8 cellular contexts compared by ENCODE assay signal in the genomic region with DNA sequence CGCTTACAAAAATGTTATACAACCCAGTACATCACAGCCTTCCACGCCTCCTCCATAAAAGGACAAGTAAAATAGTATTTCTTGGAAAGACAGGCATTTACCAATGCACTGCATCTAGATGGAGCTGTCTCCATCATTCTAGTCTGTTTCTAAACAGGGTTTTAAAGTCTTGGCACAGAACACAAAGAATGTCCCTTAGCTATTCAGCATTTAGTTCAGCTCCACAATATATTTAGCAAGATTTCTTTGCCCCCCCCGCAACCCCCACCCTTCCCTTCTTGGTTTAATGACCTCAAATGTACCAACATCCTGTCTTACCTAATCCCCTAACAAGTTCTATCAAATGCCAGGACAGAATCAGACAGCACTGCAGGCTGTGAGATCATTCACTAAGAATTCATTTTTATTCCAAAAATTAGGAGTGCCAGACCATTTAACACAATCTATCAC.
DNase-seq lines count a peak whose midpoint lies in the region; ATAC-seq and TF ChIP-seq lines count a peak whose summit lies in the region.

No MANE protein-coding gene starts in this region.

- no peak for TF ChIP-seq POLR2A in vagina (IDR thresholded peaks at IDR 0.05)

- DNase-seq in AG09309 (ENCODE audit: low read depth) (peak; percentile 92), LNCaP clone FGC (ENCODE audit: low read depth) (no peak), brain microvascular endothelial cell (peak; percentile 35), memory B cell (ENCODE audit: low spot score in 2 of 2) (no peak), vagina (ENCODE audit: extremely low spot score in 2 of 2) (peak in 1 of 2 donors; percentile 95), dermis blood vessel endothelial cell (no peak), GM13976 (ENCODE audit: low spot score) (no peak)

- H3K4me3 ChIP-seq in AG09309 (ENCODE audit: control insufficient read depth, low read depth, low read length) (no peak overlapping the region), LNCaP clone FGC (ENCODE audit: low read depth, low read length) (no peak overlapping the region), brain microvascular endothelial cell (ENCODE audit: low read depth, low read length) (no peak overlapping the region), vagina (no peak overlapping the region)

- no peaks in the 10 kb centered on the region for H3K36me3 ChIP-seq in brain microvascular endothelial cell (replicated peaks)
- no peaks in the 10 kb centered on the region for H3K36me3 ChIP-seq in vagina

- peaks cover 59% of the 10 kb centered on the region for H3K4me1 Mint-ChIP-seq in memory B cell

- H3K27ac Mint-ChIP-seq in memory B cell: no peak overlapping the region

- peak; percentile 48 for TF ChIP-seq CTCF in AG09309 (IDR thresholded peaks at IDR 0.05; ENCODE audit: control insufficient read depth, insufficient read depth, low read depth, low read length, missing control alignments)
- TF ChIP-seq CTCF in LNCaP clone FGC (IDR thresholded peaks at IDR 0.05; ENCODE audit: control insufficient read depth, extremely low read depth, insufficient read depth): peak; percentile 45
- TF ChIP-seq CTCF in brain microvascular endothelial cell (IDR thresholded peaks at IDR 0.05; ENCODE audit: low read depth, low read length, missing control alignments): peak; percentile 52
- peak in 2 of 3 experiments; percentile 17 to 20 for TF ChIP-seq CTCF in vagina (IDR thresholded peaks at IDR 0.05)
- no peak for TF ChIP-seq CTCF in GM13976 (IDR thresholded peaks at IDR 0.05; ENCODE audit: borderline replicate concordance, control extremely low read depth, extremely low read depth, insufficient read depth, missing control alignments)

- intact Hi-C loops in vagina (cut with DNase I): loop anchor here (5.0 to 10.0 kb wide), 2 partner anchors 119 to 197 kb away; a partner anchor contains a TSS

- H3K27me3 ChIP-seq in brain microvascular endothelial cell (replicated peaks) (no peaks in the 10 kb centered on the region), vagina (no peaks in the 10 kb centered on the region)

- H3K9me3 Mint-ChIP-seq in memory B cell: no peaks in the 10 kb centered on the region

- H3K27ac ChIP-seq in brain microvascular endothelial cell (no peak overlapping the region), vagina (peak overlapping the region; percentile 54)

- in situ Hi-C loops in brain microvascular endothelial cell (cut with HindIII; ENCODE audit: low pct_ligation_motif_present, low sequenced_read_pairs): no loop called here
- in situ Hi-C loops in GM13976 (cut with MboI; ENCODE audit: low sequenced_read_pairs, unreplicated experiment): no loop called here

- H3K27me3 Mint-ChIP-seq in memory B cell: no peaks in the 10 kb centered on the region

- H3K9me3 ChIP-seq in vagina: no peaks in the 10 kb centered on the region

- peaks cover 10% of the 10 kb centered on the region for H3K36me3 Mint-ChIP-seq in memory B cell

- ATAC-seq in memory B cell (ENCODE audit: low read depth) (peak; percentile 35), HG03565 (IDR thresholded peaks at IDR 0.05; ENCODE audit: unreplicated experiment) (no peak)

- H3K4me3 Mint-ChIP-seq in memory B cell: no peak overlapping the region

- H3K4me1 ChIP-seq in vagina: peaks cover 20% of the 10 kb centered on the region

Comparison
In these comparisons a context has a peak if more than half of its experiments do, and no peak if none do; other contexts are left out.
1. DNase-seq: peak in AG09309 (single experiment) and brain microvascular endothelial cell (single experiment); none in LNCaP clone FGC (single experiment), memory B cell (0 of 2), dermis blood vessel endothelial cell (single experiment) and GM13976 (single experiment).